ENCODE assay signal across 8 cellular contexts in genomic region chr20:39269031-39269461, GRCh38.
DNase-seq lines count a peak whose midpoint lies in the region; ATAC-seq lines count a peak whose summit lies in the region.

No MANE protein-coding gene starts in this region.

- ATAC-seq in HG02678 (IDR thresholded peaks at IDR 0.05; ENCODE audit: unreplicated experiment) (peak; percentile 72), GM21737 (IDR thresholded peaks at IDR 0.05; ENCODE audit: unreplicated experiment) (no peak)

- DNase-seq in SIG-M5 treated with dmso at 0.1 percent for 504 hours (lab: John Stamatoyannopoulos, UW; ENCODE audit: unreplicated experiment) (peak; percentile 12), SIG-M5 (lab: John Stamatoyannopoulos, UW) (no peak), NCI-H82 (lab: John Stamatoyannopoulos, UW) (peak; percentile 71), anterior cingulate cortex (lab: John Stamatoyannopoulos, UW) (peak in 49 of 58 donors; percentile 2 to 65 (median 23)), iPS-NIHi11 (ENCODE audit: low spot score) (peak; percentile 81)
- peak; percentile 41 to 46 for DNase-seq in stimulated activated CD4-positive, alpha-beta T cell treated with anti-CD3 and anti-CD28 coated beads, Interleukin-2, amount 100 ng/mL, for 48 hours
